ENCODE assay signal across 19 cellular contexts in the genomic region with DNA sequence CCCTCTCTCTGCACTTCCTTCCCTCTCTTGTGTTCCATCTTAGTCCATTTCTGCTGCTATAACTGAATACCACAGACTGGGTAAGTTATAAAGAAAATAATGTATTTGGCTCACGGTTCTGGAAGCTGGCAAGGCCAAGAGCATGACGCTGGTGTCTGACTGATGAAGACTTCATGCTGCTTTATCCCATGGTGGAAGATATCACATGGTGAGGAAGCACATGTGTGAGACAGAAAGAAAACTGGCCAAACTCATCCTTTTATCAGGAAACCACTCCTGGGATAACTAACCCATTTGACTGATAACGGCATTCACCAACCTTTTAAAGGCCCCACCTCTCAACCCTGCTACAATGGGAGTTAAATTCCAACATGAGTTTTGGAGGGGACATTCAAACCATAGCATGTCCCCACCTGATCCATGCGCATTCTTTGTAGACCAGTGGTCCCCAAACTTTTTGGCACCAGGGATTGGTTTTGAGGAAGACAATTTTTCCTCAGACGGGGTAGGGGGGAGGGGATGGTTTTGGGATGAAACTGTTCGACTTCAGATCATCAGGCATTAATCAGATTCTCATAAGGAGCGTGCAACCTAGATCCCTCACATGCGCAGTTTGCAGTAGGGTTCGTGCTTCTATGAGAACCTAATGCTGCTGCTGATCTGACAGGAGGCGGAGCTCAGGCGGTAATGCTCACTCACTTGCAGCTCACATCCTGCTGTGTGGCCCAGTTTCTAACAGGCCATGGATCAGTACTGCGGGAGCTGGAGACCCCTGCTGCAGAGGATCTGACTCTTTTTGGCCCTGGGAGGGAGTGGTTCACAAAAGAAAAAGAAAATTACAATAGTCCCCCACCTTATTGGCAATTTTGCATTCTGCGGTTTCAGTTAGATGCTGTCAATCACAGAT.
DNase-seq lines count a peak whose midpoint lies in the region; ATAC-seq, FAIRE-seq and TF ChIP-seq lines count a peak whose summit lies in the region.
"Had no signal": no experiment of that assay in that cellular context is flagged by ENCODE, and none has a peak within 500 bp of the region (broad histone marks: within the 10 kb centered on the region; RNA-seq: fewer than 3 reads in every experiment).

No MANE protein-coding gene starts in this region.

- H3K4me3 ChIP-seq in BLaER1 (no peak overlapping the region), K562 (no peak overlapping the region)
- H3K4me3 ChIP-seq: SK-N-MC had no signal

- peaks cover 0 to 6% (median 4%) of the 10 kb centered on the region in 7 donors for H3K9me3 Mint-ChIP-seq in CD14-positive monocyte
- peaks cover 3% of the 10 kb centered on the region for H3K9me3 Mint-ChIP-seq in osteocyte (ENCODE audit: unreplicated experiment)

- DNase-seq in CD14-positive monocyte (ENCODE audit: low spot score), result no peak
- DNase-seq in K562 (ENCODE audit: extremely low read depth in 1 of 4, low spot score in 3 of 4), result no peak
- peak; percentile 32 for DNase-seq in osteocyte (ENCODE audit: extremely low spot score, unreplicated experiment)
- DNase-seq in KBM-7, result no peak
- DNase-seq in RWPE1 (ENCODE audit: low spot score), result no peak
- no peak for DNase-seq in omental fat pad (ENCODE audit: low spot score)
- DNase-seq: AML-193; CD4-positive, alpha-beta memory T cell; DMS153; GDM1; NCI-H1105; NCI-H2081; NCI-H2171 treated with DMSO at 0.1 percent for 48 hours; NCI-H446; NCI-H526 treated with DMSO at 0.1 percent for 48 hours; SHP77 had no signal

- WGBS in K562 (ENCODE audit: insufficient coverage, low coverage, missing lambda C conversion rate), result 29% methylated on average over 12 of the region's 13 CpGs

- no peaks in the 10 kb centered on the region for H4K20me1 ChIP-seq in BLaER1
- H4K20me1 ChIP-seq in K562 (replicated peaks; ENCODE audit: control insufficient read depth, insufficient read depth, low read length), result no peaks in the 10 kb centered on the region

- H3K27me3 ChIP-seq in BLaER1, result no peaks in the 10 kb centered on the region
- no peaks in the 10 kb centered on the region for H3K27me3 ChIP-seq in K562 (ENCODE audit: control insufficient read depth in 2 of 2, insufficient read depth in 2 of 2, low read length in 2 of 2)

- TF ChIP-seq EP300 in K562 (IDR thresholded peaks at IDR 0.05; ENCODE audit: low read length), result no peak

- no peak for TF ChIP-seq CTCF in CD14-positive monocyte (IDR thresholded peaks at IDR 0.05)
- TF ChIP-seq CTCF in K562 (IDR thresholded peaks at IDR 0.05 in 2 of 3, conservative IDR thresholded peaks at IDR 0.05 in 1 of 3; ENCODE audit: insufficient read depth in 2 of 3, low read depth in 1 of 3, low read length in 3 of 3), result no peak
- TF ChIP-seq CTCF in osteocyte (IDR thresholded peaks at IDR 0.05), result no peak
- TF ChIP-seq CTCF in RWPE1 (conservative IDR thresholded peaks at IDR 0.05; ENCODE audit: low read depth), result no peak
- TF ChIP-seq CTCF in omental fat pad (IDR thresholded peaks at IDR 0.05), result no peak

- no TSS peak for BruUV-seq in K562 (replicated peaks; lab: Mats Ljungman, UMichigan)

- H3K4me2 ChIP-seq in BLaER1 (peak overlapping the region; percentile 89; the same call in 1 of the 2 replicates), K562 (ENCODE audit: insufficient read depth, low read length) (peak overlapping the region; percentile 3; the same call in 1 of the 2 replicates)

- POLR2A ChIA-PET in K562 (lab: Yijun Ruan, JAX), result interaction anchor here (0.6 to 1.1 kb wide), 2 partner anchors 18 to 159 kb away, joined by 3 to 4 read pairs; no protein-coding TSS in a partner anchor
- POLR2A ChIA-PET in RWPE1 (lab: Yijun Ruan, JAX; ENCODE audit: low non-redundant PET), result no interaction called here

- peak; percentile 58 for FAIRE-seq in K562 (lab: Jason Lieb, UNC)
- FAIRE-seq: HTR-8/SVneo had no signal

- H3K27ac ChIP-seq in BLaER1, result no peak overlapping the region
- no peak overlapping the region for H3K27ac ChIP-seq in K562 (ENCODE audit: extremely low read depth, low read depth, low read length)
- no peak overlapping the region for H3K27ac ChIP-seq in RWPE1
- H3K27ac ChIP-seq: SK-N-MC had no signal

- intact Hi-C loops in CD14-positive monocyte (cut with micrococcal nuclease), result loop anchor here (5.0 to 10.0 kb wide), 3 partner anchors 75 to 185 kb away; no protein-coding TSS in a partner anchor
- intact Hi-C loops in K562 (cut with micrococcal nuclease), result no loop called here

- H3K9me1 ChIP-seq in K562 (ENCODE audit: control insufficient read depth, insufficient read depth, low read length), result no peaks in the 10 kb centered on the region

- peaks cover 79% of the 10 kb centered on the region for H3K4me1 Mint-ChIP-seq in CD14-positive monocyte
- H3K4me1 Mint-ChIP-seq in osteocyte (ENCODE audit: unreplicated experiment), result peaks cover 37% of the 10 kb centered on the region

- H3K4me3 Mint-ChIP-seq in CD14-positive monocyte (no peak overlapping the region), osteocyte (ENCODE audit: unreplicated experiment) (no peak overlapping the region)

- H3K9me3 ChIP-seq in BLaER1, result no peaks in the 10 kb centered on the region
- no peaks in the 10 kb centered on the region for H3K9me3 ChIP-seq in K562 (replicated peaks; ENCODE audit: control insufficient read depth, insufficient read depth, low read depth, low read length)

- ATAC-seq in K562 (no peak), omental fat pad (ENCODE audit: low FRiP score) (no peak)

- H3K36me3 Mint-ChIP-seq in CD14-positive monocyte, result peaks cover 3 to 8% of the 10 kb centered on the region in 2 donors
- peaks cover 1% of the 10 kb centered on the region for H3K36me3 Mint-ChIP-seq in osteocyte (ENCODE audit: unreplicated experiment)

- H3K9ac ChIP-seq in BLaER1 (no peak overlapping the region), K562 (ENCODE audit: insufficient read depth in 1 of 2, low read depth in 2 of 2, low read length in 2 of 2) (no peak overlapping the region)

- H3K27ac Mint-ChIP-seq in CD14-positive monocyte (peak overlapping the region in 4 of 7 donors; percentile 30 to 76 (median 56)), osteocyte (ENCODE audit: unreplicated experiment) (no peak overlapping the region)

- TF ChIP-seq POLR2A in K562 (conservative IDR thresholded peaks at IDR 0.05), result no peak

- no peaks in the 10 kb centered on the region for H3K36me3 ChIP-seq in BLaER1
- no peaks in the 10 kb centered on the region for H3K36me3 ChIP-seq in K562 (ENCODE audit: control insufficient read depth, insufficient read depth, low read length)

- H3K27me3 Mint-ChIP-seq in CD14-positive monocyte (ENCODE audit: low read depth in 3 of 3) (peaks cover 0 to 4% (median 0%) of the 10 kb centered on the region in 3 donors), osteocyte (ENCODE audit: unreplicated experiment) (peaks cover 2% of the 10 kb centered on the region)
- H3K27me3 Mint-ChIP-seq: CD4-positive, alpha-beta memory T cell had no signal

- no peak for TF ChIP-seq RAD21 in K562 (CRISPR knock-in tag; conservative IDR thresholded peaks at IDR 0.05 in 1 of 2, IDR thresholded peaks at IDR 0.05 in 1 of 2)

- in situ Hi-C loops in K562 (cut with MboI), result no loop called here
- in situ Hi-C loops in KBM-7 (cut with MboI; ENCODE audit: low pct_unique_long_range_greater_than_20kb, low sequenced_read_pairs), result no loop called here

- peaks cover 59% of the 10 kb centered on the region for H3K4me1 ChIP-seq in BLaER1
- H3K4me1 ChIP-seq in K562 (replicated peaks in 1 of 2; ENCODE audit: control insufficient read depth in 2 of 2, insufficient read depth in 2 of 2, low read length in 2 of 2), result peaks cover 32 to 51% of the 10 kb centered on the region in 2 experiments

- H2AFZ ChIP-seq in K562 (ENCODE audit: low read depth, low read length), result peak overlapping the region; percentile 83; the same call in 1 of the 2 replicates

- 0 out of 3 replicates have a peak, but pooled peaks cover 8% of the 10 kb centered on the region for H3K79me2 ChIP-seq in K562 (ENCODE audit: control insufficient read depth, insufficient read depth, low read length)

- CTCF ChIA-PET in K562 (lab: Yijun Ruan, JAX; ENCODE audit: low intra/inter-chr PET ratio), result no interaction called here
- CTCF ChIA-PET in RWPE1 (lab: Yijun Ruan, JAX), result interaction anchor here (1.0 to 1.1 kb wide), 2 partner anchors 68 to 232 kb away, joined by 3 to 6 read pairs; no protein-coding TSS in a partner anchor

TF ChIP-seq in K562, 482 proteins besides CTCF, POLR2A, EP300 and RAD21 (continues in another document):
- TF ChIP-seq, protein P1, sequence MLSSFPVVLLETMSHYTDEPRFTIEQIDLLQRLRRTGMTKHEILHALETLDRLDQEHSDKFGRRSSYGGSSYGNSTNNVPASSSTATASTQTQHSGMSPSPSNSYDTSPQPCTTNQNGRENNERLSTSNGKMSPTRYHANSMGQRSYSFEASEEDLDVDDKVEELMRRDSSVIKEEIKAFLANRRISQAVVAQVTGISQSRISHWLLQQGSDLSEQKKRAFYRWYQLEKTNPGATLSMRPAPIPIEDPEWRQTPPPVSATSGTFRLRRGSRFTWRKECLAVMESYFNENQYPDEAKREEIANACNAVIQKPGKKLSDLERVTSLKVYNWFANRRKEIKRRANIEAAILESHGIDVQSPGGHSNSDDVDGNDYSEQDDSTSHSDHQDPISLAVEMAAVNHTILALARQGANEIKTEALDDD (IDR thresholded peaks at IDR 0.05), result peak; percentile 65
- no peak for TF ChIP-seq TCF7 (IDR thresholded peaks at IDR 0.05; ENCODE audit: borderline replicate concordance)
- TF ChIP-seq, protein P2, sequence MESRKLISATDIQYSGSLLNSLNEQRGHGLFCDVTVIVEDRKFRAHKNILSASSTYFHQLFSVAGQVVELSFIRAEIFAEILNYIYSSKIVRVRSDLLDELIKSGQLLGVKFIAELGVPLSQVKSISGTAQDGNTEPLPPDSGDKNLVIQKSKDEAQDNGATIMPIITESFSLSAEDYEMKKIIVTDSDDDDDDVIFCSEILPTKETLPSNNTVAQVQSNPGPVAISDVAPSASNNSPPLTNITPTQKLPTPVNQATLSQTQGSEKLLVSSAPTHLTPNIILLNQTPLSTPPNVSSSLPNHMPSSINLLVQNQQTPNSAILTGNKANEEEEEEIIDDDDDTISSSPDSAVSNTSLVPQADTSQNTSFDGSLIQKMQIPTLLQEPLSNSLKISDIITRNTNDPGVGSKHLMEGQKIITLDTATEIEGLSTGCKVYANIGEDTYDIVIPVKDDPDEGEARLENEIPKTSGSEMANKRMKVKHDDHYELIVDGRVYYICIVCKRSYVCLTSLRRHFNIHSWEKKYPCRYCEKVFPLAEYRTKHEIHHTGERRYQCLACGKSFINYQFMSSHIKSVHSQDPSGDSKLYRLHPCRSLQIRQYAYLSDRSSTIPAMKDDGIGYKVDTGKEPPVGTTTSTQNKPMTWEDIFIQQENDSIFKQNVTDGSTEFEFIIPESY (CRISPR knock-in tag; IDR thresholded peaks at IDR 0.05), result peak; percentile 75
- 0 out of 2 replicates have a peak, but pooled peaks have one; percentile 7 for TF ChIP-seq CBFA2T3 (IDR thresholded peaks at IDR 0.05)
